9 cellular contexts compared by ENCODE assay signal in genomic region chr2:207334309-207334630, GRCh38.
DNase-seq lines count a peak whose midpoint lies in the region; ATAC-seq and TF ChIP-seq lines count a peak whose summit lies in the region.
"Had no signal": no experiment of that assay in that cellular context is flagged by ENCODE, and none has a peak within 500 bp of the region (broad histone marks: within the 10 kb centered on the region; RNA-seq: fewer than 3 reads in every experiment).

No MANE protein-coding gene starts in this region.

- H3K9me3 ChIP-seq in heart right ventricle (no peaks in the 10 kb centered on the region), thoracic aorta (no peaks in the 10 kb centered on the region)
- H3K9me3 ChIP-seq: BLaER1 had no signal

- TF ChIP-seq CTCF in heart right ventricle (IDR thresholded peaks at IDR 0.05) (no peak), thoracic aorta (IDR thresholded peaks at IDR 0.05) (no peak)

- 33 to 41% methylated on average over 7 of the region's 7 CpGs for WGBS in heart right ventricle, 2 donors

- no peaks in the 10 kb centered on the region for H3K36me3 Mint-ChIP-seq in activated T-cell treated with anti-CD3 and anti-CD28 coated beads, Interleukin-2, amount 50 U/mL, for 24 hours (ENCODE audit: low read depth)
- H3K36me3 Mint-ChIP-seq in T-helper 2 cell treated with Interferon-gamma antibody and Interleukin-4, amounts not matched to agents 5 μg/mL and 100 μg/mL, for 36 hours (ENCODE audit: low read depth): no peaks in the 10 kb centered on the region

- peaks cover 86% of the 10 kb centered on the region for H3K4me1 Mint-ChIP-seq in activated T-cell treated with anti-CD3 and anti-CD28 coated beads, Interleukin-2, amount 50 U/mL, for 24 hours (ENCODE audit: low read depth)
- H3K4me1 Mint-ChIP-seq in T-helper 2 cell treated with Interferon-gamma antibody and Interleukin-4, amounts not matched to agents 5 μg/mL and 100 μg/mL, for 36 hours (ENCODE audit: low read depth): peaks cover 80% of the 10 kb centered on the region

- H3K27me3 ChIP-seq in heart right ventricle: no peaks in the 10 kb centered on the region
- H3K27me3 ChIP-seq in thoracic aorta (replicated peaks; ENCODE audit: insufficient read depth): no peaks in the 10 kb centered on the region
- H3K27me3 ChIP-seq: BLaER1 had no signal

- peak overlapping the region; percentile 54 for H3K4me3 Mint-ChIP-seq in activated T-cell treated with anti-CD3 and anti-CD28 coated beads, Interleukin-2, amount 50 U/mL, for 24 hours
- H3K4me3 Mint-ChIP-seq in T-helper 2 cell treated with Interferon-gamma antibody and Interleukin-4, amounts not matched to agents 5 μg/mL and 100 μg/mL, for 36 hours: peak overlapping the region; percentile 68

- peak overlapping the region; percentile 60 to 96 (median 92) for H3K27ac ChIP-seq in heart right ventricle
- H3K27ac ChIP-seq in thoracic aorta: peak overlapping the region; percentile 66 to 82
- H3K27ac ChIP-seq: BLaER1 had no signal

- intact Hi-C loops in heart right ventricle (cut with DNase I): loop anchor here in 6 of 10 donors (2.0 to 10.0 kb wide), 6 partner anchors 75 to 352 kb away; partner anchors contain the start of gene KLF7 (in 4 of the 6)

- peaks cover 2% of the 10 kb centered on the region for H3K9me3 Mint-ChIP-seq in activated T-cell treated with anti-CD3 and anti-CD28 coated beads, Interleukin-2, amount 50 U/mL, for 24 hours
- H3K9me3 Mint-ChIP-seq in T-helper 2 cell treated with Interferon-gamma antibody and Interleukin-4, amounts not matched to agents 5 μg/mL and 100 μg/mL, for 36 hours: no peaks in the 10 kb centered on the region

- ATAC-seq in heart right ventricle (peak in 1 of 8 donors; percentile 35), thoracic aorta (ENCODE audit: insufficient number of reproducible peaks, low FRiP score, low read depth) (no peak), HG02938 (IDR thresholded peaks at IDR 0.05; ENCODE audit: unreplicated experiment) (no peak)

- H3K4me3 ChIP-seq in heart right ventricle: peak overlapping the region in 9 of 10 donors; percentile 2 to 41 (median 31)
- peak overlapping the region; percentile 66 for H3K4me3 ChIP-seq in thoracic aorta
- H3K4me3 ChIP-seq: BLaER1 had no signal

- no peaks in the 10 kb centered on the region for H3K36me3 ChIP-seq in heart right ventricle
- H3K36me3 ChIP-seq in thoracic aorta: no peaks in the 10 kb centered on the region
- H3K36me3 ChIP-seq: BLaER1 had no signal

- H3K4me1 ChIP-seq in heart right ventricle (peaks cover 0 to 87% (median 50%) of the 10 kb centered on the region in 9 donors), thoracic aorta (ENCODE audit: control insufficient read depth in 1 of 2, low read depth in 2 of 2) (peaks cover 12 to 20% of the 10 kb centered on the region in 2 donors)
- H3K4me1 ChIP-seq: BLaER1 had no signal

- H3K27ac Mint-ChIP-seq in activated T-cell treated with anti-CD3 and anti-CD28 coated beads, Interleukin-2, amount 50 U/mL, for 24 hours: peak overlapping the region; percentile 97
- peak overlapping the region; percentile 90 for H3K27ac Mint-ChIP-seq in T-helper 2 cell treated with Interferon-gamma antibody and Interleukin-4, amounts not matched to agents 5 μg/mL and 100 μg/mL, for 36 hours

- DNase-seq in activated T-cell treated with anti-CD3 and anti-CD28 coated beads, Interleukin-2, amount 50 U/mL, for 24 hours: no peak
- DNase-seq in activated T-cell treated with anti-CD3 and anti-CD28 coated beads, Interleukin-2, amount 50 U/mL, for 1 hour: no peak
- no peak for DNase-seq in T-helper 2 cell treated with Interferon-gamma antibody and Interleukin-4, amounts not matched to agents 5 μg/mL and 100 μg/mL, for 36 hours (ENCODE audit: low spot score)
- no peak for DNase-seq in heart right ventricle
- DNase-seq in thoracic aorta (ENCODE audit: low spot score): peak; percentile 6
- DNase-seq in KG1 (lab: John Stamatoyannopoulos, UW): no peak
- no peak for DNase-seq in epidermal melanocyte (ENCODE audit: insufficient read length, low spot score)

- no peaks in the 10 kb centered on the region for H3K27me3 Mint-ChIP-seq in activated T-cell treated with anti-CD3 and anti-CD28 coated beads, Interleukin-2, amount 50 U/mL, for 24 hours
- H3K27me3 Mint-ChIP-seq in T-helper 2 cell treated with Interferon-gamma antibody and Interleukin-4, amounts not matched to agents 5 μg/mL and 100 μg/mL, for 36 hours (ENCODE audit: low read depth): no peaks in the 10 kb centered on the region
